Comparison of ENCODE assay signal across 8 cellular contexts in the genomic region with DNA sequence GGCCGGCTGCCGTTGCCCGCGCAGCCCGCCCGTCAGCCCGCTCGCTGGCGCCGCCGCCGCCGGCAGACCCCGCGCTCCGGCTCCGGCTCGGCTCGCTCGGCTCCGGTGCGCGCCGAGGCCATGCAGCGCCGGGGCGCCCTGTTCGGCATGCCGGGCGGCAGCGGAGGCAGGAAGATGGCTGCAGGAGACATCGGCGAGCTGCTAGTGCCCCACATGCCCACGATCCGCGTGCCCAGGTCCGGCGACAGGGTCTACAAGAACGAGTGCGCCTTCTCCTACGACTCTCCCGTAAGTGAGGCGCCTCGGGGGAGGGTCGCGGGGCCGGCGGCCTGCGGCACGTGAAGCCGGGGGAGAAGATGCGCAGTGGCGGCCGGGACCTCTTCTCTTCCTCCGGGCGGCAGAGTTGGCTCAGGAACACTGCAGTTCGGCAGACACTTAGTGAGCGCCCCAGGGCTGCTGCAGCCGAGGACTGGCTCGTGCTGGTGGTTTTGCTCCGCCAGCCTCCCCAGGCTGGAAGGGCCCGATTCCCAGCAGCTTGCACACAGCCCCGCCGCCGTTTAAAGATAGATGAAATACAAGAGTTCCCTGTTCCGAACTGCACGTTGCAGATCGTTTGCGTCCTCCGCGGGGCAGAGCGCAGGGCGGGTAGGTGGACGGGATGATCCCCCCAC. TPM values are rescaled to one million over a fixed set of nuclear protein-coding genes. Genes with fewer than 3 reads are reported as not detected.
DNase-seq lines count a peak whose midpoint lies in the region; ATAC-seq, FAIRE-seq and TF ChIP-seq lines count a peak whose summit lies in the region.

No MANE protein-coding gene starts in this region.

- no TSS peak for BruUV-seq in HepG2 (replicated peaks; lab: Mats Ljungman, UMichigan)

- TF ChIP-seq CTCF in BE2C (IDR thresholded peaks at IDR 0.05; ENCODE audit: low read depth, low read length): no peak; the same call in 1 of the 2 replicates
- TF ChIP-seq CTCF in HepG2 (CRISPR knock-in tag; IDR thresholded peaks at IDR 0.05): peak; percentile 72

- H4K20me1 ChIP-seq in HepG2 (ENCODE audit: insufficient read depth, low read length): no peaks in the 10 kb centered on the region

- POLR2A ChIA-PET in HepG2 (lab: Yijun Ruan, JAX): interaction anchor here (0.8 to 2.8 kb wide), 7 partner anchors 9 to 84 kb away, joined by 3 to 30 read pairs (median 5); partner anchors contain the start of genes MRPL47 and NDUFB5

- H3K4me3 Mint-ChIP-seq in activated CD4-positive, alpha-beta T cell treated with anti-CD3 and anti-CD28 coated beads, Interleukin-2, amount 10 ng/mL, durations not matched to agents 24 days and 14 days: peak overlapping the region; percentile 93

- in situ Hi-C loops in HepG2 (cut with HindIII; ENCODE audit: extremely low pct_ligation_motif_present, low pct_unique_long_range_greater_than_20kb): no loop called here

- H2AFZ ChIP-seq in HepG2 (ENCODE audit: low read length): no peak overlapping the region

- peaks cover 46% of the 10 kb centered on the region for H3K79me2 ChIP-seq in HepG2 (ENCODE audit: insufficient read depth, low read length)

- TF ChIP-seq EP300 in HepG2 (IDR thresholded peaks at IDR 0.05; ENCODE audit: low read depth in 2 of 2, low read length in 2 of 2): no peak
- TF ChIP-seq EP300 in HepG2 (CRISPR knock-in tag; IDR thresholded peaks at IDR 0.05; ENCODE audit: borderline replicate concordance): peak; percentile 35; the same call in 1 of the 2 replicates

- peak overlapping the region; percentile 87 for H3K4me2 ChIP-seq in HepG2 (ENCODE audit: low read depth, low read length)

- peak; percentile 84 for DNase-seq in BE2C
- DNase-seq in NCI-H446 (lab: John Stamatoyannopoulos, UW): peak; percentile 48 to 73
- DNase-seq in activated CD4-positive, alpha-beta T cell treated with anti-CD3 and anti-CD28 coated beads, Interleukin-2, amount 10 ng/mL, durations not matched to agents 24 days and 14 days: peak; percentile 89
- peak; percentile 72 for DNase-seq in dedifferentiated amniotic fluid mesenchymal stem cell (ENCODE audit: extremely low spot score)
- peak; percentile 45 for DNase-seq in HepG2 (ENCODE audit: low spot score)
- peak; percentile 39 to 50 for DNase-seq in stimulated activated CD4-positive, alpha-beta T cell treated with anti-CD3 and anti-CD28 coated beads, Interleukin-2, amount 100 ng/mL, for 48 hours

- intact Hi-C loops in activated CD4-positive, alpha-beta T cell treated with anti-CD3 and anti-CD28 coated beads, Interleukin-2, amount 10 ng/mL, durations not matched to agents 24 days and 14 days (cut with micrococcal nuclease): loop anchor here (1.0 to 2.0 kb wide), 2 partner anchors 90 to 949 kb away; partner anchors contain the start of genes ACTL6A and TTC14
- intact Hi-C loops in HepG2 (cut with micrococcal nuclease; ENCODE audit: unreplicated experiment): loop anchor here (1.0 to 5.0 kb wide), 3 partner anchors 10 to 79 kb away; no protein-coding TSS in a partner anchor

- FAIRE-seq in HepG2 (lab: Jason Lieb, UNC): no peak

- peak overlapping the region; percentile 92 for H3K27ac Mint-ChIP-seq in activated CD4-positive, alpha-beta T cell treated with anti-CD3 and anti-CD28 coated beads, Interleukin-2, amount 10 ng/mL, durations not matched to agents 24 days and 14 days

- TF ChIP-seq RAD21 in HepG2 (CRISPR knock-in tag; IDR thresholded peaks at IDR 0.05): peak; percentile 35; the same call in 1 of the 2 replicates

- peaks cover 8% of the 10 kb centered on the region for H3K36me3 Mint-ChIP-seq in activated CD4-positive, alpha-beta T cell treated with anti-CD3 and anti-CD28 coated beads, Interleukin-2, amount 10 ng/mL, durations not matched to agents 24 days and 14 days (ENCODE audit: low read depth)

- peak overlapping the region; percentile 90 for H3K9ac ChIP-seq in HepG2 (ENCODE audit: insufficient read depth, low read depth, low read length)

- H3K27me3 ChIP-seq in BE2C: no peaks in the 10 kb centered on the region
- no peaks in the 10 kb centered on the region for H3K27me3 ChIP-seq in HepG2 (ENCODE audit: control insufficient read depth in 1 of 2, insufficient read depth in 2 of 2, low read length in 2 of 2)

- 2% methylated on average over 18 of the region's 74 CpGs for WGBS in HepG2 (ENCODE audit: low lambda C conversion rate)

- CTCF ChIA-PET in HepG2 (lab: Yijun Ruan, JAX; ENCODE audit: low intra/inter-chr PET ratio, low total read pairs): no interaction called here

- H3K9me3 Mint-ChIP-seq in activated CD4-positive, alpha-beta T cell treated with anti-CD3 and anti-CD28 coated beads, Interleukin-2, amount 10 ng/mL, durations not matched to agents 24 days and 14 days: no peaks in the 10 kb centered on the region

- H3K36me3 ChIP-seq in BE2C (no peaks in the 10 kb centered on the region; the same call in 1 of the 2 replicates), HepG2 (replicated peaks in 1 of 2; ENCODE audit: control insufficient read depth in 1 of 2, insufficient read depth in 2 of 2, low read length in 2 of 2) (peaks cover 0 to 7% of the 10 kb centered on the region in 2 experiments; a peak in 2 of 5 replicates)

- H3K4me1 ChIP-seq in BE2C: peaks cover 5% of the 10 kb centered on the region
- H3K4me1 ChIP-seq in HepG2 (ENCODE audit: insufficient read depth, low read length): peaks cover 51% of the 10 kb centered on the region

- TF ChIP-seq POLR2A in HepG2 (IDR thresholded peaks at IDR 0.05; ENCODE audit: insufficient read depth in 1 of 2, low read depth in 2 of 2, low read length in 2 of 2): no peak; a peak in 1 of 4 replicates

- peaks cover 15% of the 10 kb centered on the region for H3K27me3 Mint-ChIP-seq in activated CD4-positive, alpha-beta T cell treated with anti-CD3 and anti-CD28 coated beads, Interleukin-2, amount 10 ng/mL, durations not matched to agents 24 days and 14 days

- peak overlapping the region; percentile 86 for H3K27ac ChIP-seq in HepG2 (ENCODE audit: extremely low read length, insufficient read depth, low read length)

- H3K4me1 Mint-ChIP-seq in activated CD4-positive, alpha-beta T cell treated with anti-CD3 and anti-CD28 coated beads, Interleukin-2, amount 10 ng/mL, durations not matched to agents 24 days and 14 days: peaks cover 17% of the 10 kb centered on the region

- ATAC-seq in GM19025 (IDR thresholded peaks at IDR 0.05; ENCODE audit: low read depth, unreplicated experiment) (peak; percentile 62), HG03196 (IDR thresholded peaks at IDR 0.05; ENCODE audit: unreplicated experiment) (peak; percentile 66), HepG2 (peak; percentile 85)

- H3K9me3 ChIP-seq in BE2C (no peaks in the 10 kb centered on the region), HepG2 (ENCODE audit: low read length) (no peaks in the 10 kb centered on the region)

- H3K4me3 ChIP-seq in BE2C (ENCODE audit: low read depth, low read length): peak overlapping the region; percentile 99
- H3K4me3 ChIP-seq in HepG2 (replicated peaks in 1 of 3; ENCODE audit: insufficient read depth in 1 of 3, low read depth in 2 of 3, low read length in 3 of 3): peak overlapping the region; percentile 77 to 98 (median 92)

RNA-seq across cellular contexts. Expression of gene USP13, which starts 0.4 kb away (rescaled TPM):
- polyA plus RNA-seq in BE2C (2012; ENCODE audit: insufficient read depth, insufficient read length, low read depth): 7.5 TPM
- total RNA-seq in activated CD4-positive, alpha-beta T cell treated with anti-CD3 and anti-CD28 coated beads, Interleukin-2, amount 10 ng/mL, durations not matched to agents 24 days and 14 days: 13.3 and 15.3 TPM in 2 replicates
- 15.9 and 23.2 TPM in 2 replicates for total RNA-seq in HepG2 (2016; rRNA removed; fragmentation: Illumina TruSeq; extraction: Trizol)
- total RNA-seq in HepG2 (2016; cell fraction: cytosol; rRNA removed; fragmentation: Illumina TruSeq; extraction: Trizol; ENCODE audit: low read depth): 11.7 and 12.8 TPM in 2 replicates
- 15.0 and 22.6 TPM in 2 replicates for total RNA-seq in HepG2 (2016; cell fraction: insoluble cytoplasmic fraction; rRNA removed; fragmentation: Illumina TruSeq; extraction: Trizol)
- total RNA-seq in HepG2 (2016; cell fraction: membrane; rRNA removed; fragmentation: Illumina TruSeq; extraction: Trizol): 10.0 and 10.5 TPM in 2 replicates
- total RNA-seq in HepG2 (2016; cell fraction: nucleus; rRNA removed; fragmentation: Illumina TruSeq; extraction: Trizol): 17.2 and 17.6 TPM in 2 replicates
- polyA plus RNA-seq in HepG2 (2011; rRNA removed): 29.2 and 36.7 TPM in 2 replicates
- polyA plus RNA-seq in HepG2 (2011; cell fraction: cytosol; rRNA removed): 19.3 and 27.5 TPM in 2 replicates
- polyA plus RNA-seq in HepG2 (2011; cell fraction: nucleus; rRNA removed): 23.3 and 29.1 TPM in 2 replicates
- 18.4 and 29.6 TPM in 2 replicates for polyA plus RNA-seq in HepG2 (2012)
- 1.2 and 1.6 TPM in 2 replicates for polyA plus RNA-seq in HepG2 (2016; cell fraction: cytosol; fragmentation: Illumina TruSeq; extraction: Trizol; ENCODE audit: low read depth)
- polyA plus RNA-seq in HepG2 (2016; cell fraction: insoluble cytoplasmic fraction; fragmentation: Illumina TruSeq; extraction: Trizol; ENCODE audit: low read depth): 18.8 and 19.7 TPM in 2 replicates
- 3.2 and 3.3 TPM in 2 replicates for polyA plus RNA-seq in HepG2 (2016; cell fraction: membrane; fragmentation: Illumina TruSeq; extraction: Trizol; ENCODE audit: low read depth)
- 16.1 and 17.8 TPM in 2 replicates for polyA plus RNA-seq in HepG2 (2016; cell fraction: nucleus; fragmentation: Illumina TruSeq; extraction: Trizol; ENCODE audit: insufficient read depth, low read depth)
- 32.1 and 37.3 TPM in 2 replicates for polyA minus RNA-seq in HepG2 (2011; rRNA and poly(A)+ RNA removed; ENCODE audit: low replicate concordance)
- 38.5 and 48.8 TPM in 2 replicates for polyA minus RNA-seq in HepG2 (2011; cell fraction: cytosol; rRNA and poly(A)+ RNA removed)
- 96.3 and 130 TPM in 2 replicates for polyA minus RNA-seq in HepG2 (2011; cell fraction: nucleus; rRNA and poly(A)+ RNA removed)

RNA-seq across cellular contexts. Expression of gene NDUFB5, which starts 48.6 kb away (rescaled TPM):
- polyA plus RNA-seq in BE2C (2012; ENCODE audit: insufficient read depth, insufficient read length, low read depth): 174 TPM
- 91.8 and 98.6 TPM in 2 replicates for total RNA-seq in activated CD4-positive, alpha-beta T cell treated with anti-CD3 and anti-CD28 coated beads, Interleukin-2, amount 10 ng/mL, durations not matched to agents 24 days and 14 days
- total RNA-seq in HepG2 (2016; rRNA removed; fragmentation: Illumina TruSeq; extraction: Trizol): 120 and 154 TPM in 2 replicates
- total RNA-seq in HepG2 (2016; cell fraction: cytosol; rRNA removed; fragmentation: Illumina TruSeq; extraction: Trizol; ENCODE audit: low read depth): 39.7 and 42.0 TPM in 2 replicates
- 125 and 168 TPM in 2 replicates for total RNA-seq in HepG2 (2016; cell fraction: insoluble cytoplasmic fraction; rRNA removed; fragmentation: Illumina TruSeq; extraction: Trizol)
- total RNA-seq in HepG2 (2016; cell fraction: membrane; rRNA removed; fragmentation: Illumina TruSeq; extraction: Trizol): 56.7 and 72.1 TPM in 2 replicates
- 56.0 and 61.5 TPM in 2 replicates for total RNA-seq in HepG2 (2016; cell fraction: nucleus; rRNA removed; fragmentation: Illumina TruSeq; extraction: Trizol)
- polyA plus RNA-seq in HepG2 (2011; rRNA removed): 30.4 and 43.3 TPM in 2 replicates
- 18.5 and 30.3 TPM in 2 replicates for polyA plus RNA-seq in HepG2 (2011; cell fraction: cytosol; rRNA removed)
- polyA plus RNA-seq in HepG2 (2011; cell fraction: nucleus; rRNA removed): 15.8 and 22.3 TPM in 2 replicates
- polyA plus RNA-seq in HepG2 (2012): 91.3 and 94.8 TPM in 2 replicates
- 39.9 and 44.5 TPM in 2 replicates for polyA plus RNA-seq in HepG2 (2016; cell fraction: cytosol; fragmentation: Illumina TruSeq; extraction: Trizol; ENCODE audit: low read depth)
- polyA plus RNA-seq in HepG2 (2016; cell fraction: insoluble cytoplasmic fraction; fragmentation: Illumina TruSeq; extraction: Trizol; ENCODE audit: low read depth): 155 and 170 TPM in 2 replicates
- polyA plus RNA-seq in HepG2 (2016; cell fraction: membrane; fragmentation: Illumina TruSeq; extraction: Trizol; ENCODE audit: low read depth): 61.9 and 64.1 TPM in 2 replicates
- 93.0 and 106 TPM in 2 replicates for polyA plus RNA-seq in HepG2 (2016; cell fraction: nucleus; fragmentation: Illumina TruSeq; extraction: Trizol; ENCODE audit: insufficient read depth, low read depth)
- polyA minus RNA-seq in HepG2 (2011; rRNA and poly(A)+ RNA removed; ENCODE audit: low replicate concordance): 6.6 and 10.2 TPM in 2 replicates
- polyA minus RNA-seq in HepG2 (2011; cell fraction: cytosol; rRNA and poly(A)+ RNA removed): 30.8 and 34.3 TPM in 2 replicates
- polyA minus RNA-seq in HepG2 (2011; cell fraction: nucleus; rRNA and poly(A)+ RNA removed): 17.9 and 18.5 TPM in 2 replicates

RNA-seq across cellular contexts. Expression of gene MRPL47, which starts 48.8 kb away (rescaled TPM):
- polyA plus RNA-seq in BE2C (2012; ENCODE audit: insufficient read depth, insufficient read length, low read depth): 49.1 TPM
- 66.6 and 68.2 TPM in 2 replicates for total RNA-seq in activated CD4-positive, alpha-beta T cell treated with anti-CD3 and anti-CD28 coated beads, Interleukin-2, amount 10 ng/mL, durations not matched to agents 24 days and 14 days
- total RNA-seq in HepG2 (2016; rRNA removed; fragmentation: Illumina TruSeq; extraction: Trizol): 83.8 and 120 TPM in 2 replicates
- 32.8 and 34.3 TPM in 2 replicates for total RNA-seq in HepG2 (2016; cell fraction: cytosol; rRNA removed; fragmentation: Illumina TruSeq; extraction: Trizol; ENCODE audit: low read depth)
- 77.3 and 132 TPM in 2 replicates for total RNA-seq in HepG2 (2016; cell fraction: insoluble cytoplasmic fraction; rRNA removed; fragmentation: Illumina TruSeq; extraction: Trizol)
- total RNA-seq in HepG2 (2016; cell fraction: membrane; rRNA removed; fragmentation: Illumina TruSeq; extraction: Trizol): 32.7 and 38.5 TPM in 2 replicates
- total RNA-seq in HepG2 (2016; cell fraction: nucleus; rRNA removed; fragmentation: Illumina TruSeq; extraction: Trizol): 29.4 and 31.7 TPM in 2 replicates
- 27.9 and 36.1 TPM in 2 replicates for polyA plus RNA-seq in HepG2 (2011; rRNA removed)
- polyA plus RNA-seq in HepG2 (2011; cell fraction: cytosol; rRNA removed): 16.1 and 24.9 TPM in 2 replicates
- polyA plus RNA-seq in HepG2 (2011; cell fraction: nucleus; rRNA removed): 6.3 and 6.9 TPM in 2 replicates
- 31.6 and 41.5 TPM in 2 replicates for polyA plus RNA-seq in HepG2 (2012)
- polyA plus RNA-seq in HepG2 (2016; cell fraction: cytosol; fragmentation: Illumina TruSeq; extraction: Trizol; ENCODE audit: low read depth): 37.9 and 39.7 TPM in 2 replicates
- polyA plus RNA-seq in HepG2 (2016; cell fraction: insoluble cytoplasmic fraction; fragmentation: Illumina TruSeq; extraction: Trizol; ENCODE audit: low read depth): 137 and 147 TPM in 2 replicates
- polyA plus RNA-seq in HepG2 (2016; cell fraction: membrane; fragmentation: Illumina TruSeq; extraction: Trizol; ENCODE audit: low read depth): 34.8 and 37.3 TPM in 2 replicates
- polyA plus RNA-seq in HepG2 (2016; cell fraction: nucleus; fragmentation: Illumina TruSeq; extraction: Trizol; ENCODE audit: insufficient read depth, low read depth): 51.7 and 59.5 TPM in 2 replicates
- polyA minus RNA-seq in HepG2 (2011; rRNA and poly(A)+ RNA removed; ENCODE audit: low replicate concordance): 8.7 and 22.5 TPM in 2 replicates
- polyA minus RNA-seq in HepG2 (2011; cell fraction: cytosol; rRNA and poly(A)+ RNA removed): 14.0 and 14.8 TPM in 2 replicates
- polyA minus RNA-seq in HepG2 (2011; cell fraction: nucleus; rRNA and poly(A)+ RNA removed): 15.8 and 20.0 TPM in 2 replicates

Comparison
In these comparisons a context has a peak if more than half of its experiments do, and no peak if none do; other contexts are left out.
1. Peak in every context shown above with its lines: DNase-seq, ATAC-seq, H3K4me3 ChIP-seq and H3K27ac ChIP-seq.